ENCODE assay signal across 2 cellular contexts in genomic region chr17:39619786-39620101, GRCh38.
A peak's percentile ranks its signal among the peaks of the same experiment; 100 is the strongest.
TF ChIP-seq lines count a peak whose summit lies in the region.

No MANE protein-coding gene starts in this region.

TF ChIP-seq in A549, 52 proteins besides CTCF, POLR2A, EP300 and RAD21:
- TF ChIP-seq FOSL2 (IDR thresholded peaks at IDR 0.05) (no peak), FOSL2 (CRISPR knock-in tag; IDR thresholded peaks at IDR 0.05) (no peak), ZFP36 (IDR thresholded peaks at IDR 0.05; ENCODE audit: borderline replicate concordance, partially characterized antibody) (peak; percentile 32)

TF ChIP-seq in H1, 55 proteins besides CTCF, POLR2A, EP300 and RAD21:
- TF ChIP-seq SAP30 (IDR thresholded peaks at IDR 0.05; ENCODE audit: insufficient read depth, insufficient replicate concordance, low read length) (no peak), BRCA1 (IDR thresholded peaks at IDR 0.05; ENCODE audit: low read depth, low read length) (no peak), SUZ12 (IDR thresholded peaks at IDR 0.05; ENCODE audit: low read length) (no peak), JUND (IDR thresholded peaks at IDR 0.05; ENCODE audit: low read length) (no peak), HDAC6 (IDR thresholded peaks at IDR 0.05; ENCODE audit: low read depth, low read length) (no peak), TAF7 (optimal IDR thresholded peaks at IDR 0.05; ENCODE audit: borderline replicate concordance, low read depth, low read length) (no peak), GTF2F1 (IDR thresholded peaks at IDR 0.05; ENCODE audit: borderline replicate concordance, low read depth, low read length) (no peak), TCF12 (IDR thresholded peaks at IDR 0.05; ENCODE audit: low read depth, low read length) (no peak), SRF (IDR thresholded peaks at IDR 0.05; ENCODE audit: low read depth, low read length) (no peak), ATF2 (IDR thresholded peaks at IDR 0.05; ENCODE audit: low read length) (no peak)
- TF ChIP-seq, protein P1, sequence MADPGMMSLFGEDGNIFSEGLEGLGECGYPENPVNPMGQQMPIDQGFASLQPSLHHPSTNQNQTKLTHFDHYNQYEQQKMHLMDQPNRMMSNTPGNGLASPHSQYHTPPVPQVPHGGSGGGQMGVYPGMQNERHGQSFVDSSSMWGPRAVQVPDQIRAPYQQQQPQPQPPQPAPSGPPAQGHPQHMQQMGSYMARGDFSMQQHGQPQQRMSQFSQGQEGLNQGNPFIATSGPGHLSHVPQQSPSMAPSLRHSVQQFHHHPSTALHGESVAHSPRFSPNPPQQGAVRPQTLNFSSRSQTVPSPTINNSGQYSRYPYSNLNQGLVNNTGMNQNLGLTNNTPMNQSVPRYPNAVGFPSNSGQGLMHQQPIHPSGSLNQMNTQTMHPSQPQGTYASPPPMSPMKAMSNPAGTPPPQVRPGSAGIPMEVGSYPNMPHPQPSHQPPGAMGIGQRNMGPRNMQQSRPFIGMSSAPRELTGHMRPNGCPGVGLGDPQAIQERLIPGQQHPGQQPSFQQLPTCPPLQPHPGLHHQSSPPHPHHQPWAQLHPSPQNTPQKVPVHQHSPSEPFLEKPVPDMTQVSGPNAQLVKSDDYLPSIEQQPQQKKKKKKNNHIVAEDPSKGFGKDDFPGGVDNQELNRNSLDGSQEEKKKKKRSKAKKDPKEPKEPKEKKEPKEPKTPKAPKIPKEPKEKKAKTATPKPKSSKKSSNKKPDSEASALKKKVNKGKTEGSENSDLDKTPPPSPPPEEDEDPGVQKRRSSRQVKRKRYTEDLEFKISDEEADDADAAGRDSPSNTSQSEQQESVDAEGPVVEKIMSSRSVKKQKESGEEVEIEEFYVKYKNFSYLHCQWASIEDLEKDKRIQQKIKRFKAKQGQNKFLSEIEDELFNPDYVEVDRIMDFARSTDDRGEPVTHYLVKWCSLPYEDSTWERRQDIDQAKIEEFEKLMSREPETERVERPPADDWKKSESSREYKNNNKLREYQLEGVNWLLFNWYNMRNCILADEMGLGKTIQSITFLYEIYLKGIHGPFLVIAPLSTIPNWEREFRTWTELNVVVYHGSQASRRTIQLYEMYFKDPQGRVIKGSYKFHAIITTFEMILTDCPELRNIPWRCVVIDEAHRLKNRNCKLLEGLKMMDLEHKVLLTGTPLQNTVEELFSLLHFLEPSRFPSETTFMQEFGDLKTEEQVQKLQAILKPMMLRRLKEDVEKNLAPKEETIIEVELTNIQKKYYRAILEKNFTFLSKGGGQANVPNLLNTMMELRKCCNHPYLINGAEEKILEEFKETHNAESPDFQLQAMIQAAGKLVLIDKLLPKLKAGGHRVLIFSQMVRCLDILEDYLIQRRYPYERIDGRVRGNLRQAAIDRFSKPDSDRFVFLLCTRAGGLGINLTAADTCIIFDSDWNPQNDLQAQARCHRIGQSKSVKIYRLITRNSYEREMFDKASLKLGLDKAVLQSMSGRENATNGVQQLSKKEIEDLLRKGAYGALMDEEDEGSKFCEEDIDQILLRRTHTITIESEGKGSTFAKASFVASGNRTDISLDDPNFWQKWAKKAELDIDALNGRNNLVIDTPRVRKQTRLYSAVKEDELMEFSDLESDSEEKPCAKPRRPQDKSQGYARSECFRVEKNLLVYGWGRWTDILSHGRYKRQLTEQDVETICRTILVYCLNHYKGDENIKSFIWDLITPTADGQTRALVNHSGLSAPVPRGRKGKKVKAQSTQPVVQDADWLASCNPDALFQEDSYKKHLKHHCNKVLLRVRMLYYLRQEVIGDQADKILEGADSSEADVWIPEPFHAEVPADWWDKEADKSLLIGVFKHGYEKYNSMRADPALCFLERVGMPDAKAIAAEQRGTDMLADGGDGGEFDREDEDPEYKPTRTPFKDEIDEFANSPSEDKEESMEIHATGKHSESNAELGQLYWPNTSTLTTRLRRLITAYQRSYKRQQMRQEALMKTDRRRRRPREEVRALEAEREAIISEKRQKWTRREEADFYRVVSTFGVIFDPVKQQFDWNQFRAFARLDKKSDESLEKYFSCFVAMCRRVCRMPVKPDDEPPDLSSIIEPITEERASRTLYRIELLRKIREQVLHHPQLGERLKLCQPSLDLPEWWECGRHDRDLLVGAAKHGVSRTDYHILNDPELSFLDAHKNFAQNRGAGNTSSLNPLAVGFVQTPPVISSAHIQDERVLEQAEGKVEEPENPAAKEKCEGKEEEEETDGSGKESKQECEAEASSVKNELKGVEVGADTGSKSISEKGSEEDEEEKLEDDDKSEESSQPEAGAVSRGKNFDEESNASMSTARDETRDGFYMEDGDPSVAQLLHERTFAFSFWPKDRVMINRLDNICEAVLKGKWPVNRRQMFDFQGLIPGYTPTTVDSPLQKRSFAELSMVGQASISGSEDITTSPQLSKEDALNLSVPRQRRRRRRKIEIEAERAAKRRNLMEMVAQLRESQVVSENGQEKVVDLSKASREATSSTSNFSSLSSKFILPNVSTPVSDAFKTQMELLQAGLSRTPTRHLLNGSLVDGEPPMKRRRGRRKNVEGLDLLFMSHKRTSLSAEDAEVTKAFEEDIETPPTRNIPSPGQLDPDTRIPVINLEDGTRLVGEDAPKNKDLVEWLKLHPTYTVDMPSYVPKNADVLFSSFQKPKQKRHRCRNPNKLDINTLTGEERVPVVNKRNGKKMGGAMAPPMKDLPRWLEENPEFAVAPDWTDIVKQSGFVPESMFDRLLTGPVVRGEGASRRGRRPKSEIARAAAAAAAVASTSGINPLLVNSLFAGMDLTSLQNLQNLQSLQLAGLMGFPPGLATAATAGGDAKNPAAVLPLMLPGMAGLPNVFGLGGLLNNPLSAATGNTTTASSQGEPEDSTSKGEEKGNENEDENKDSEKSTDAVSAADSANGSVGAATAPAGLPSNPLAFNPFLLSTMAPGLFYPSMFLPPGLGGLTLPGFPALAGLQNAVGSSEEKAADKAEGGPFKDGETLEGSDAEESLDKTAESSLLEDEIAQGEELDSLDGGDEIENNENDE (IDR thresholded peaks at IDR 0.05; ENCODE audit: insufficient replicate concordance, low read length): no peak
